1 cellular context compared by ENCODE assay signal in the genomic region with DNA sequence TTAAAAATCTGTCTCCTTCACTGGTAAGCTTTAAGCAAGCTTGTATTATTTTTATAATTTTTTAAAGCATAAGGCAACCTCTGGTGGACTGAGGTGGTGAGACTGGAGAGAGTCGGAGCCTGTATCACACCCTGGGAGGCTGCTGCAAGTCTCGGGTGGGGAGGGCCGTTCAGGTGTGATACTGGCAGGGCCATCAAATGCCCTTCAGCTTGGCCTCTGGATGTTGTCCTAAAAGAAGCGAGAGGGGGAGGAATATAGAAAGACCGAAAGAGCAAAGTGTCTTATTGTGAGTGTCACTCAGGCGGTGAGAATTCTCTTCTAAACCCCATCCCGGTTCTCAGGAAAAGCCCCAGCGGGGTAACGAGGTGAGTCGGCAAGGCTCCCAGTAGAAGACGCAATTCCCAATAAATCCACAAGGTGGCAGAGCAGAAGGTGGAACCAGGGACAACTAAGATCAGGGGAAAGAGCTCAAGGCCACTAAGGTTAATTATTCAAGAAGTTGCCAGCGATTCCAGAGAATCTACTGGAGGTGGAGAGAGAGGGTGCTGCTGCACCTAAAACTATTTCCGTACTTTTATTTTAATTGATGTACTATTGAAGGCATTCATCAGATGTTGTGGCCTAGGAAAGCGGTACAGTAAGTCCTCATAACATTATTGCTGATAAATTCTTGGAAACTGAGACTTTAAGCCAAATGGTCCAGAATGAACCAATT.
A peak's percentile ranks its signal among the peaks of the same experiment; 100 is the strongest.
TF ChIP-seq lines count a peak whose summit lies in the region.

No MANE protein-coding gene starts in this region.

TF ChIP-seq in HepG2, 621 proteins besides CTCF, POLR2A, EP300 and RAD21 (continued from another document):
- TF ChIP-seq, protein P1, sequence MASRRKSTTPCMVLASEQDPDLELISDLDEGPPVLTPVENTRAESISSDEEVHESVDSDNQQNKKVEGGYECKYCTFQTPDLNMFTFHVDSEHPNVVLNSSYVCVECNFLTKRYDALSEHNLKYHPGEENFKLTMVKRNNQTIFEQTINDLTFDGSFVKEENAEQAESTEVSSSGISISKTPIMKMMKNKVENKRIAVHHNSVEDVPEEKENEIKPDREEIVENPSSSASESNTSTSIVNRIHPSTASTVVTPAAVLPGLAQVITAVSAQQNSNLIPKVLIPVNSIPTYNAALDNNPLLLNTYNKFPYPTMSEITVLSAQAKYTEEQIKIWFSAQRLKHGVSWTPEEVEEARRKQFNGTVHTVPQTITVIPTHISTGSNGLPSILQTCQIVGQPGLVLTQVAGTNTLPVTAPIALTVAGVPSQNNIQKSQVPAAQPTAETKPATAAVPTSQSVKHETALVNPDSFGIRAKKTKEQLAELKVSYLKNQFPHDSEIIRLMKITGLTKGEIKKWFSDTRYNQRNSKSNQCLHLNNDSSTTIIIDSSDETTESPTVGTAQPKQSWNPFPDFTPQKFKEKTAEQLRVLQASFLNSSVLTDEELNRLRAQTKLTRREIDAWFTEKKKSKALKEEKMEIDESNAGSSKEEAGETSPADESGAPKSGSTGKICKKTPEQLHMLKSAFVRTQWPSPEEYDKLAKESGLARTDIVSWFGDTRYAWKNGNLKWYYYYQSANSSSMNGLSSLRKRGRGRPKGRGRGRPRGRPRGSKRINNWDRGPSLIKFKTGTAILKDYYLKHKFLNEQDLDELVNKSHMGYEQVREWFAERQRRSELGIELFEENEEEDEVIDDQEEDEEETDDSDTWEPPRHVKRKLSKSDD (CRISPR knock-in tag; IDR thresholded peaks at IDR 0.05; ENCODE audit: low read depth): no peak
- no peak for TF ChIP-seq ZNF616 (CRISPR knock-in tag; IDR thresholded peaks at IDR 0.05; ENCODE audit: low read depth)
- TF ChIP-seq MIER3 (CRISPR knock-in tag; IDR thresholded peaks at IDR 0.05; ENCODE audit: borderline replicate concordance): peak; percentile 84; the same call in 1 of the 2 replicates
- no peak for TF ChIP-seq HDAC1 (CRISPR knock-in tag; IDR thresholded peaks at IDR 0.05)
- TF ChIP-seq RAD51 (IDR thresholded peaks at IDR 0.05; ENCODE audit: borderline replicate concordance): no peak
- TF ChIP-seq, protein P2, sequence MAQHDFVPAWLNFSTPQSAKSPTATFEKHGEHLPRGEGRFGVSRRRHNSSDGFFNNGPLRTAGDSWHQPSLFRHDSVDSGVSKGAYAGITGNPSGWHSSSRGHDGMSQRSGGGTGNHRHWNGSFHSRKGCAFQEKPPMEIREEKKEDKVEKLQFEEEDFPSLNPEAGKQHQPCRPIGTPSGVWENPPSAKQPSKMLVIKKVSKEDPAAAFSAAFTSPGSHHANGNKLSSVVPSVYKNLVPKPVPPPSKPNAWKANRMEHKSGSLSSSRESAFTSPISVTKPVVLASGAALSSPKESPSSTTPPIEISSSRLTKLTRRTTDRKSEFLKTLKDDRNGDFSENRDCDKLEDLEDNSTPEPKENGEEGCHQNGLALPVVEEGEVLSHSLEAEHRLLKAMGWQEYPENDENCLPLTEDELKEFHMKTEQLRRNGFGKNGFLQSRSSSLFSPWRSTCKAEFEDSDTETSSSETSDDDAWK (CRISPR knock-in tag; IDR thresholded peaks at IDR 0.05): no peak
- TF ChIP-seq, protein P3, sequence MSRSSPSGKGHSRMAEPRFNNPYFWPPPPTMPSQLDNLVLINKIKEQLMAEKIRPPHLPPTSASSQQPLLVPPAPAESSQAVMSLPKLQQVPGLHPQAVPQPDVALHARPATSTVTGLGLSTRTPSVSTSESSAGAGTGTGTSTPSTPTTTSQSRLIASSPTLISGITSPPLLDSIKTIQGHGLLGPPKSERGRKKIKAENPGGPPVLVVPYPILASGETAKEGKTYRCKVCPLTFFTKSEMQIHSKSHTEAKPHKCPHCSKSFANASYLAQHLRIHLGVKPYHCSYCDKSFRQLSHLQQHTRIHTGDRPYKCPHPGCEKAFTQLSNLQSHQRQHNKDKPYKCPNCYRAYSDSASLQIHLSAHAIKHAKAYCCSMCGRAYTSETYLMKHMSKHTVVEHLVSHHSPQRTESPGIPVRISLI (CRISPR knock-in tag; IDR thresholded peaks at IDR 0.05; ENCODE audit: borderline replicate concordance): no peak
- TF ChIP-seq, protein P4, sequence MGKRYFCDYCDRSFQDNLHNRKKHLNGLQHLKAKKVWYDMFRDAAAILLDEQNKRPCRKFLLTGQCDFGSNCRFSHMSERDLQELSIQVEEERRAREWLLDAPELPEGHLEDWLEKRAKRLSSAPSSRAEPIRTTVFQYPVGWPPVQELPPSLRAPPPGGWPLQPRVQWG (CRISPR knock-in tag; IDR thresholded peaks at IDR 0.05; ENCODE audit: borderline replicate concordance, low read depth): no peak
- TF ChIP-seq PAF1 (CRISPR knock-in tag; IDR thresholded peaks at IDR 0.05): no peak
- no peak for TF ChIP-seq HHEX (CRISPR knock-in tag; IDR thresholded peaks at IDR 0.05)
- TF ChIP-seq, protein P5, sequence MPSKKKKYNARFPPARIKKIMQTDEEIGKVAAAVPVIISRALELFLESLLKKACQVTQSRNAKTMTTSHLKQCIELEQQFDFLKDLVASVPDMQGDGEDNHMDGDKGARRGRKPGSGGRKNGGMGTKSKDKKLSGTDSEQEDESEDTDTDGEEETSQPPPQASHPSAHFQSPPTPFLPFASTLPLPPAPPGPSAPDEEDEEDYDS (CRISPR knock-in tag; IDR thresholded peaks at IDR 0.05): peak; percentile 61
- no peak for TF ChIP-seq TBP (CRISPR knock-in tag; IDR thresholded peaks at IDR 0.05)
- no peak for TF ChIP-seq ZNF441 (CRISPR knock-in tag; IDR thresholded peaks at IDR 0.05; ENCODE audit: borderline replicate concordance)
- TF ChIP-seq ELF1 (CRISPR knock-in tag; IDR thresholded peaks at IDR 0.05): no peak; the same call in 1 of the 2 replicates
- no peak for TF ChIP-seq ZNF713 (CRISPR knock-in tag; IDR thresholded peaks at IDR 0.05)
- no peak for TF ChIP-seq NFE2 (CRISPR knock-in tag; IDR thresholded peaks at IDR 0.05)
- TF ChIP-seq ZNF761 (CRISPR knock-in tag; conservative IDR thresholded peaks at IDR 0.05): 0 out of 2 replicates have a peak, but pooled peaks have one; percentile 71
- no peak; the same call in 1 of the 2 replicates for TF ChIP-seq ZNF816 (CRISPR knock-in tag; IDR thresholded peaks at IDR 0.05; ENCODE audit: borderline replicate concordance)
- TF ChIP-seq ZNF564 (CRISPR knock-in tag; IDR thresholded peaks at IDR 0.05): no peak
- TF ChIP-seq, protein P6, sequence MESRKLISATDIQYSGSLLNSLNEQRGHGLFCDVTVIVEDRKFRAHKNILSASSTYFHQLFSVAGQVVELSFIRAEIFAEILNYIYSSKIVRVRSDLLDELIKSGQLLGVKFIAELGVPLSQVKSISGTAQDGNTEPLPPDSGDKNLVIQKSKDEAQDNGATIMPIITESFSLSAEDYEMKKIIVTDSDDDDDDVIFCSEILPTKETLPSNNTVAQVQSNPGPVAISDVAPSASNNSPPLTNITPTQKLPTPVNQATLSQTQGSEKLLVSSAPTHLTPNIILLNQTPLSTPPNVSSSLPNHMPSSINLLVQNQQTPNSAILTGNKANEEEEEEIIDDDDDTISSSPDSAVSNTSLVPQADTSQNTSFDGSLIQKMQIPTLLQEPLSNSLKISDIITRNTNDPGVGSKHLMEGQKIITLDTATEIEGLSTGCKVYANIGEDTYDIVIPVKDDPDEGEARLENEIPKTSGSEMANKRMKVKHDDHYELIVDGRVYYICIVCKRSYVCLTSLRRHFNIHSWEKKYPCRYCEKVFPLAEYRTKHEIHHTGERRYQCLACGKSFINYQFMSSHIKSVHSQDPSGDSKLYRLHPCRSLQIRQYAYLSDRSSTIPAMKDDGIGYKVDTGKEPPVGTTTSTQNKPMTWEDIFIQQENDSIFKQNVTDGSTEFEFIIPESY (CRISPR knock-in tag; IDR thresholded peaks at IDR 0.05): 0 out of 2 replicates have a peak, but pooled peaks have one; percentile 34
